ENCODE assay signal across 1 cellular context in the genomic region with DNA sequence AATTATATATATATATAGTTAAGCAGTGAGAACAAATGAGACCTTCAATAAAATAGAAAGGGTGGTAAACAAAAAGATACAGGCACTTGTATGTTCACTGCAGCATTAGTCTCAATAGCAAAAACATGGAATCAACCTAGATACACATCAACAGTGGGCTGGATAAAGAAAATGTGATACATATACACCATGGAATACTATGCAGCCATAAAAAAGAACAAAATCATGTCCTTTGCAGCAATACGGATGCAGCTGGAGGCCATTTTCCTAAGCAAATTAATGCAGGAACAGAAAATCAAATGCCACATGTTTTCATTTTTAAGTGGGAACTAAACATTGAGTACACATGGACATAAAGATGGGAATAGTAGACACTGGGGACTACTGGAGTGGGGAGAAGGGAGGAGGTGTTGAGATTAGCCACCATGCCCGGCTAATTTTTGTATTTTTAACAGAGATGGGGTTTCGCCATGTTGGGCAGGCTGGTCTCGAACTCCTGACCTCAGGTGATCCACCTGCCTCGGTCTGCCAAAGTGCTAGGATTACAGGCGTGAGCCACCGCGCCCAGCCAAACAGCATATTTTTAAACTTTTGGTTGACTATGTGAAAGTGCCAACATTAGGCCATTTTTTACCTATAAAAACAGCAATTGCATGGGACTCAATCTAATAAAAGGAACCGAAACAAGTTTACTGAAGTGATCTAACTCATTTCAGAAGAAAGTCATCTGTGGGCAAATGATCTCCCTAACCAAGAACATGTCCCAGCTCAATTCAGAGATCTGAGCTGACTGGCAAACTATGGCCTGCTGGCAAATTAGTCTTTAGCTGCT.
TF ChIP-seq lines count a peak whose summit lies in the region.

No MANE protein-coding gene starts in this region.

TF ChIP-seq in GM12878, 131 proteins besides CTCF, POLR2A, EP300 and RAD21 (continued from another document and continues in another):
- TF ChIP-seq, protein P1, sequence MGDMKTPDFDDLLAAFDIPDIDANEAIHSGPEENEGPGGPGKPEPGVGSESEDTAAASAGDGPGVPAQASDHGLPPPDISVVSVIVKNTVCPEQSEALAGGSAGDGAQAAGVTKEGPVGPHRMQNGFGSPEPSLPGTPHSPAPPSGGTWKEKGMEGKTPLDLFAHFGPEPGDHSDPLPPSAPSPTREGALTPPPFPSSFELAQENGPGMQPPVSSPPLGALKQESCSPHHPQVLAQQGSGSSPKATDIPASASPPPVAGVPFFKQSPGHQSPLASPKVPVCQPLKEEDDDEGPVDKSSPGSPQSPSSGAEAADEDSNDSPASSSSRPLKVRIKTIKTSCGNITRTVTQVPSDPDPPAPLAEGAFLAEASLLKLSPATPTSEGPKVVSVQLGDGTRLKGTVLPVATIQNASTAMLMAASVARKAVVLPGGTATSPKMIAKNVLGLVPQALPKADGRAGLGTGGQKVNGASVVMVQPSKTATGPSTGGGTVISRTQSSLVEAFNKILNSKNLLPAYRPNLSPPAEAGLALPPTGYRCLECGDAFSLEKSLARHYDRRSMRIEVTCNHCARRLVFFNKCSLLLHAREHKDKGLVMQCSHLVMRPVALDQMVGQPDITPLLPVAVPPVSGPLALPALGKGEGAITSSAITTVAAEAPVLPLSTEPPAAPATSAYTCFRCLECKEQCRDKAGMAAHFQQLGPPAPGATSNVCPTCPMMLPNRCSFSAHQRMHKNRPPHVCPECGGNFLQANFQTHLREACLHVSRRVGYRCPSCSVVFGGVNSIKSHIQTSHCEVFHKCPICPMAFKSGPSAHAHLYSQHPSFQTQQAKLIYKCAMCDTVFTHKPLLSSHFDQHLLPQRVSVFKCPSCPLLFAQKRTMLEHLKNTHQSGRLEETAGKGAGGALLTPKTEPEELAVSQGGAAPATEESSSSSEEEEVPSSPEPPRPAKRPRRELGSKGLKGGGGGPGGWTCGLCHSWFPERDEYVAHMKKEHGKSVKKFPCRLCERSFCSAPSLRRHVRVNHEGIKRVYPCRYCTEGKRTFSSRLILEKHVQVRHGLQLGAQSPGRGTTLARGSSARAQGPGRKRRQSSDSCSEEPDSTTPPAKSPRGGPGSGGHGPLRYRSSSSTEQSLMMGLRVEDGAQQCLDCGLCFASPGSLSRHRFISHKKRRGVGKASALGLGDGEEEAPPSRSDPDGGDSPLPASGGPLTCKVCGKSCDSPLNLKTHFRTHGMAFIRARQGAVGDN (IDR thresholded peaks at IDR 0.05), result peak; percentile 43; the same call in 1 of the 2 replicates
- no peak for TF ChIP-seq ATF3 (IDR thresholded peaks at IDR 0.05; ENCODE audit: borderline replicate concordance, extremely low read depth, low read depth, low read length)
- peak; percentile 54; the same call in 1 of the 2 replicates for TF ChIP-seq RELB (IDR thresholded peaks at IDR 0.05; ENCODE audit: low read depth)
- no peak for TF ChIP-seq ZNF24 (IDR thresholded peaks at IDR 0.05)
- no peak for TF ChIP-seq MTA3 (IDR thresholded peaks at IDR 0.05; ENCODE audit: borderline replicate concordance, low read length)
- no peak for TF ChIP-seq YY1 (IDR thresholded peaks at IDR 0.05; ENCODE audit: low read depth, low read length)
- TF ChIP-seq, protein P2, sequence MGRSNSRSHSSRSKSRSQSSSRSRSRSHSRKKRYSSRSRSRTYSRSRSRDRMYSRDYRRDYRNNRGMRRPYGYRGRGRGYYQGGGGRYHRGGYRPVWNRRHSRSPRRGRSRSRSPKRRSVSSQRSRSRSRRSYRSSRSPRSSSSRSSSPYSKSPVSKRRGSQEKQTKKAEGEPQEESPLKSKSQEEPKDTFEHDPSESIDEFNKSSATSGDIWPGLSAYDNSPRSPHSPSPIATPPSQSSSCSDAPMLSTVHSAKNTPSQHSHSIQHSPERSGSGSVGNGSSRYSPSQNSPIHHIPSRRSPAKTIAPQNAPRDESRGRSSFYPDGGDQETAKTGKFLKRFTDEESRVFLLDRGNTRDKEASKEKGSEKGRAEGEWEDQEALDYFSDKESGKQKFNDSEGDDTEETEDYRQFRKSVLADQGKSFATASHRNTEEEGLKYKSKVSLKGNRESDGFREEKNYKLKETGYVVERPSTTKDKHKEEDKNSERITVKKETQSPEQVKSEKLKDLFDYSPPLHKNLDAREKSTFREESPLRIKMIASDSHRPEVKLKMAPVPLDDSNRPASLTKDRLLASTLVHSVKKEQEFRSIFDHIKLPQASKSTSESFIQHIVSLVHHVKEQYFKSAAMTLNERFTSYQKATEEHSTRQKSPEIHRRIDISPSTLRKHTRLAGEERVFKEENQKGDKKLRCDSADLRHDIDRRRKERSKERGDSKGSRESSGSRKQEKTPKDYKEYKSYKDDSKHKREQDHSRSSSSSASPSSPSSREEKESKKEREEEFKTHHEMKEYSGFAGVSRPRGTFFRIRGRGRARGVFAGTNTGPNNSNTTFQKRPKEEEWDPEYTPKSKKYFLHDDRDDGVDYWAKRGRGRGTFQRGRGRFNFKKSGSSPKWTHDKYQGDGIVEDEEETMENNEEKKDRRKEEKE (IDR thresholded peaks at IDR 0.05), result no peak
- TF ChIP-seq, protein P3, sequence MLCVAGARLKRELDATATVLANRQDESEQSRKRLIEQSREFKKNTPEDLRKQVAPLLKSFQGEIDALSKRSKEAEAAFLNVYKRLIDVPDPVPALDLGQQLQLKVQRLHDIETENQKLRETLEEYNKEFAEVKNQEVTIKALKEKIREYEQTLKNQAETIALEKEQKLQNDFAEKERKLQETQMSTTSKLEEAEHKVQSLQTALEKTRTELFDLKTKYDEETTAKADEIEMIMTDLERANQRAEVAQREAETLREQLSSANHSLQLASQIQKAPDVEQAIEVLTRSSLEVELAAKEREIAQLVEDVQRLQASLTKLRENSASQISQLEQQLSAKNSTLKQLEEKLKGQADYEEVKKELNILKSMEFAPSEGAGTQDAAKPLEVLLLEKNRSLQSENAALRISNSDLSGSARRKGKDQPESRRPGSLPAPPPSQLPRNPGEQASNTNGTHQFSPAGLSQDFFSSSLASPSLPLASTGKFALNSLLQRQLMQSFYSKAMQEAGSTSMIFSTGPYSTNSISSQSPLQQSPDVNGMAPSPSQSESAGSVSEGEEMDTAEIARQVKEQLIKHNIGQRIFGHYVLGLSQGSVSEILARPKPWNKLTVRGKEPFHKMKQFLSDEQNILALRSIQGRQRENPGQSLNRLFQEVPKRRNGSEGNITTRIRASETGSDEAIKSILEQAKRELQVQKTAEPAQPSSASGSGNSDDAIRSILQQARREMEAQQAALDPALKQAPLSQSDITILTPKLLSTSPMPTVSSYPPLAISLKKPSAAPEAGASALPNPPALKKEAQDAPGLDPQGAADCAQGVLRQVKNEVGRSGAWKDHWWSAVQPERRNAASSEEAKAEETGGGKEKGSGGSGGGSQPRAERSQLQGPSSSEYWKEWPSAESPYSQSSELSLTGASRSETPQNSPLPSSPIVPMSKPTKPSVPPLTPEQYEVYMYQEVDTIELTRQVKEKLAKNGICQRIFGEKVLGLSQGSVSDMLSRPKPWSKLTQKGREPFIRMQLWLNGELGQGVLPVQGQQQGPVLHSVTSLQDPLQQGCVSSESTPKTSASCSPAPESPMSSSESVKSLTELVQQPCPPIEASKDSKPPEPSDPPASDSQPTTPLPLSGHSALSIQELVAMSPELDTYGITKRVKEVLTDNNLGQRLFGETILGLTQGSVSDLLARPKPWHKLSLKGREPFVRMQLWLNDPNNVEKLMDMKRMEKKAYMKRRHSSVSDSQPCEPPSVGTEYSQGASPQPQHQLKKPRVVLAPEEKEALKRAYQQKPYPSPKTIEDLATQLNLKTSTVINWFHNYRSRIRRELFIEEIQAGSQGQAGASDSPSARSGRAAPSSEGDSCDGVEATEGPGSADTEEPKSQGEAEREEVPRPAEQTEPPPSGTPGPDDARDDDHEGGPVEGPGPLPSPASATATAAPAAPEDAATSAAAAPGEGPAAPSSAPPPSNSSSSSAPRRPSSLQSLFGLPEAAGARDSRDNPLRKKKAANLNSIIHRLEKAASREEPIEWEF (IDR thresholded peaks at IDR 0.05; ENCODE audit: insufficient replicate concordance, low read depth, low read length), result no peak
- no peak for TF ChIP-seq TBL1XR1 (IDR thresholded peaks at IDR 0.05; ENCODE audit: low read depth, low read length)
- TF ChIP-seq BCL11A (IDR thresholded peaks at IDR 0.05; ENCODE audit: low read depth, low read length), result peak; percentile 74
- no peak for TF ChIP-seq ZBTB11 (CRISPR knock-in tag; IDR thresholded peaks at IDR 0.05)
- no peak for TF ChIP-seq SUPT20H (IDR thresholded peaks at IDR 0.05; ENCODE audit: borderline replicate concordance, control insufficient read depth, low read depth, low read length)
- TF ChIP-seq ZBTB40 (IDR thresholded peaks at IDR 0.05; ENCODE audit: borderline replicate concordance), result no peak
- no peak for TF ChIP-seq CEBPZ (IDR thresholded peaks at IDR 0.05; ENCODE audit: low read depth, low read length)
- TF ChIP-seq JUND (IDR thresholded peaks at IDR 0.05; ENCODE audit: low read depth, low read length), result 0 out of 2 replicates have a peak, but pooled peaks have one; percentile 51
